ENCODE assay signal across 2 cellular contexts in genomic region chr7:143887078-143887477, GRCh38.
TF ChIP-seq lines count a peak whose summit lies in the region.

No MANE protein-coding gene starts in this region.

TF ChIP-seq in HepG2, 621 proteins besides CTCF, POLR2A, EP300 and RAD21:
- TF ChIP-seq CEBPB (IDR thresholded peaks at IDR 0.05; ENCODE audit: borderline replicate concordance, low read depth, low read length), result peak; percentile 79
- no peak for TF ChIP-seq FOXO1 (CRISPR knock-in tag; IDR thresholded peaks at IDR 0.05)
TF ChIP-seq in HepG2: peak in this region for 1.

TF ChIP-seq in H1, 55 proteins besides CTCF, POLR2A, EP300 and RAD21:
- TF ChIP-seq CEBPB (IDR thresholded peaks at IDR 0.05; ENCODE audit: low read depth, low read length) (peak; percentile 65; the same call in 1 of the 2 replicates), E2F6 (IDR thresholded peaks at IDR 0.05) (no peak), TCF12 (IDR thresholded peaks at IDR 0.05; ENCODE audit: low read depth, low read length) (no peak)
